In the genomic region with DNA sequence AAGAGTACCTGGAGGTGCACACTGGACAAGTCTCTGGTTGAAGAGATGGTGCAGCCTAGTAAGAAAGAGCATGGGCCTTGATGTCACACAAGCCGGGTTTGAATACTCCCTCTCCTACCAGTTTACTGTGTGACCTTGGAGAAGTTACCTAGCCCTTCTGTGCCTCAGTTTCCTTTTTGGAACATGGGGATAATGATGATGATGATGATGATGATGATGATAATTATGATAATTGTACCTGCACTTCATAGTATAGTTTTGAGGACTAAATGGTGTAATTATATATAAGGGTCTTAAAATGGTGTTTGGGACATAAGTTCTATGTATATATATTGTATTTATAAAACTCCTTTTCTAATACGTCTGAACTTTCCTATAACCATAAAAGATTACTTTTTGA, we compare ENCODE assay signal across 18 cellular contexts. TPM values are rescaled to one million over a fixed set of nuclear protein-coding genes. Genes with fewer than 3 reads are reported as not detected.
DNase-seq lines count a peak whose midpoint lies in the region; ATAC-seq and TF ChIP-seq lines count a peak whose summit lies in the region.
"Had no signal": no experiment of that assay in that cellular context is flagged by ENCODE, and none has a peak within 500 bp of the region (broad histone marks: within the 10 kb centered on the region; RNA-seq: fewer than 3 reads in every experiment).

No MANE protein-coding gene starts in this region.

- H3K27ac Mint-ChIP-seq in IgD-negative memory B cell, result no peak overlapping the region
- H3K27ac Mint-ChIP-seq in T-helper 2 cell treated with Interferon-gamma antibody and Interleukin-4, amounts not matched to agents 5 μg/mL and 100 μg/mL, for 36 hours, result no peak overlapping the region
- H3K27ac Mint-ChIP-seq: effector memory CD8-positive, alpha-beta T cell had no signal

- ATAC-seq in gastroesophageal sphincter, result no peak
- no peak for ATAC-seq in HG03571 (IDR thresholded peaks at IDR 0.05; ENCODE audit: unreplicated experiment)
- ATAC-seq: effector memory CD8-positive, alpha-beta T cell had no signal

- peaks cover 3 to 15% (median 9%) of the 10 kb centered on the region in 3 donors for H3K4me1 Mint-ChIP-seq in IgD-negative memory B cell
- H3K4me1 Mint-ChIP-seq in T-helper 2 cell treated with Interferon-gamma antibody and Interleukin-4, amounts not matched to agents 5 μg/mL and 100 μg/mL, for 36 hours (ENCODE audit: low read depth), result peaks cover 3% of the 10 kb centered on the region

- peak overlapping the region; percentile 19 to 84 (median 72) for H3K4me3 Mint-ChIP-seq in IgD-negative memory B cell
- no peak overlapping the region for H3K4me3 Mint-ChIP-seq in T-helper 2 cell treated with Interferon-gamma antibody and Interleukin-4, amounts not matched to agents 5 μg/mL and 100 μg/mL, for 36 hours

- TF ChIP-seq POLR2A in gastroesophageal sphincter (IDR thresholded peaks at IDR 0.05) (no peak), sigmoid colon (IDR thresholded peaks at IDR 0.05) (no peak)

- DNase-seq in DMS53 (lab: John Stamatoyannopoulos, UW) (peak; percentile 5), DMS53 treated with DMSO at 0.1 percent for 48 hours (lab: John Stamatoyannopoulos, UW; ENCODE audit: unreplicated experiment) (no peak), sigmoid colon (no peak), NCI-H2227 treated with DMSO at 0.1 percent for 48 hours (lab: John Stamatoyannopoulos, UW) (no peak)
- DNase-seq in T-helper 2 cell treated with Interferon-gamma antibody and Interleukin-4, amounts not matched to agents 5 μg/mL and 100 μg/mL, for 36 hours (ENCODE audit: low spot score), result no peak
- DNase-seq: activated naive CD4-positive, alpha-beta T cell treated with Interleukin-2 at 50 U/mL for 16 hours; effector memory CD8-positive, alpha-beta T cell; foreskin melanocyte; GF-D8; mammary epithelial cell; NCI-H146; OCI-M1; stimulated activated naive CD4-positive, alpha-beta T cell had no signal

- no peaks in the 10 kb centered on the region for H3K9me3 ChIP-seq in gastroesophageal sphincter
- H3K9me3 ChIP-seq in sigmoid colon, result no peaks in the 10 kb centered on the region

- no peak for TF ChIP-seq CTCF in gastroesophageal sphincter (IDR thresholded peaks at IDR 0.05)
- no peak for TF ChIP-seq CTCF in sigmoid colon (IDR thresholded peaks at IDR 0.05)

- TF ChIP-seq EP300 in gastroesophageal sphincter (IDR thresholded peaks at IDR 0.05), result no peak
- TF ChIP-seq EP300 in sigmoid colon (IDR thresholded peaks at IDR 0.05), result no peak

- H3K36me3 ChIP-seq in gastroesophageal sphincter (no peaks in the 10 kb centered on the region), sigmoid colon (no peaks in the 10 kb centered on the region)

- H3K4me1 ChIP-seq in gastroesophageal sphincter (peaks cover 0 to 28% (median 0%) of the 10 kb centered on the region in 3 donors), sigmoid colon (peaks cover 0 to 20% (median 10%) of the 10 kb centered on the region in 4 donors)

- WGBS in gastroesophageal sphincter (ENCODE audit: low coverage in 1 of 2), 2 donors, result 85 to 90% methylated on average over 2 of the region's 2 CpGs
- 87 to 89% methylated on average over 2 of the region's 2 CpGs for WGBS in sigmoid colon, 2 donors

- H3K27me3 Mint-ChIP-seq in IgD-negative memory B cell, result peaks cover 34% of the 10 kb centered on the region
- H3K27me3 Mint-ChIP-seq in T-helper 2 cell treated with Interferon-gamma antibody and Interleukin-4, amounts not matched to agents 5 μg/mL and 100 μg/mL, for 36 hours (ENCODE audit: low read depth), result peaks cover 80% of the 10 kb centered on the region

- H3K4me3 ChIP-seq in gastroesophageal sphincter (peak overlapping the region; percentile 70 to 93), sigmoid colon (peak overlapping the region in 3 of 4 donors; percentile 60 to 97 (median 84))

- intact Hi-C loops in sigmoid colon (cut with DNase I), result loop anchor here (5.0 kb wide), 2 partner anchors 51 to 264 kb away; a partner anchor contains a TSS

- no peaks in the 10 kb centered on the region for H3K9me3 Mint-ChIP-seq in IgD-negative memory B cell
- H3K9me3 Mint-ChIP-seq in T-helper 2 cell treated with Interferon-gamma antibody and Interleukin-4, amounts not matched to agents 5 μg/mL and 100 μg/mL, for 36 hours, result no peaks in the 10 kb centered on the region
- H3K9me3 Mint-ChIP-seq: effector memory CD8-positive, alpha-beta T cell had no signal

- H3K27me3 ChIP-seq in gastroesophageal sphincter (no peaks in the 10 kb centered on the region), sigmoid colon (no peaks in the 10 kb centered on the region)

- H3K27ac ChIP-seq in gastroesophageal sphincter (no peak overlapping the region), sigmoid colon (no peak overlapping the region)
- H3K27ac ChIP-seq: 22Rv1, SK-N-MC had no signal

- H3K36me3 Mint-ChIP-seq in IgD-negative memory B cell, result no peaks in the 10 kb centered on the region
- H3K36me3 Mint-ChIP-seq in T-helper 2 cell treated with Interferon-gamma antibody and Interleukin-4, amounts not matched to agents 5 μg/mL and 100 μg/mL, for 36 hours (ENCODE audit: low read depth), result no peaks in the 10 kb centered on the region

RNA-seq across cellular contexts. Expression of a gene that starts 41.7 kb away (rescaled TPM):
- polyA plus RNA-seq in IgD-negative memory B cell, result not detected
- 1 to 10 TPM in 1 of 4 donors, not detected in 3; 1.5 TPM for total RNA-seq in gastroesophageal sphincter
- 1 to 10 TPM in 1 of 4 donors, under 1 TPM in 3; 0.41 to 3.5 (median 0.77) TPM for total RNA-seq in sigmoid colon
- under 1 TPM in 1 of 3 donors, not detected in 2; 0.32 TPM for polyA plus RNA-seq in sigmoid colon
